Comparison of ENCODE assay signal across 8 cellular contexts in the genomic region with DNA sequence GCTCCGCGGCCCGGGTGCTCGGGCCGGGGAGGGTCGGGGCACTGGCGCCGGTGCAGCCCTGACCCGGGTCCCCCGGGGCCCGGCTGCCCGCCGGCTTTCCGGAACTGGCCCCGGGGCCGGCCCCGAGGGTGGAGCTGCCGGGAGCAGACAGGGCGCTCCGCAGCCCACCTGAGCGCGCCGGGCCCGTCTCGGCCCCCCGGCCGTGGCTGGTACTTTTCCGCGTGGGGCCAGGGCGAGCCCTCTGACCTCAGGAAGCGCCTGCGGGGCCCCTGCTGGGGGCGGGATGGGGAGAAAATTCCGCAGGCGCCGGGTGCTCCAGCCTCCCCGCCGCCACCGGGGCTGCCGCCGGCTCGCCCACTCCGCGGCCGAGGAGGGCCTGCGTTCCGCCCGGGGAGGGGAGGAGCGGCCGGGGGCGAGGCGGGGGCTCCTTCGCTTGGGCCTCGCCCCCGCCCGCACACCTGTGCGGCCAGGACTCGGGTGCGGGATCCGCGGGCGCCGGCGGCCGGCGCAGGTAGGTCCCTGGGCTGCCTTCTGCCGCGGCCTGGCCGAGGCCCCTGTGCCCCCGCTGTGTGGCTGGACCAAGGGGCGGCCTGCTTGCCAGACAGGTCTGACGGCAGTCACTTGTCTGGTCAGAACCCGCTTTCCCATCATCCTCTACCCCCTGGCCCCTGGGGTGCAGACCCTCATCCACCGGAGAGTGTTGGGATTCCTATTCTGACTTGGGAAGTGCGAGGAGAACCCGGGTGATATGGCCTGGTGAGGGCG. TPM values are rescaled to one million over a fixed set of nuclear protein-coding genes. Genes with fewer than 3 reads are reported as not detected.
DNase-seq lines count a peak whose midpoint lies in the region; ATAC-seq, FAIRE-seq and TF ChIP-seq lines count a peak whose summit lies in the region.

No MANE protein-coding gene starts in this region.

- no TSS peak for BruUV-seq in IMR-90 (replicated peaks; lab: Mats Ljungman, UMichigan)
- BruUV-seq in GM12878 (replicated peaks; lab: Mats Ljungman, UMichigan) = no TSS peak

- peak; percentile 59 for DNase-seq in DMS53 (lab: John Stamatoyannopoulos, UW)
- DNase-seq in DMS53 treated with DMSO at 0.1 percent for 48 hours (lab: John Stamatoyannopoulos, UW; ENCODE audit: unreplicated experiment) = no peak
- DNase-seq in IMR-90 = no peak
- DNase-seq in GM12878 (ENCODE audit: low read depth, low spot score) = no peak
- no peak for DNase-seq in kidney epithelial cell (ENCODE audit: low read depth)
- peak; percentile 40 to 54 for DNase-seq in stimulated activated naive CD8-positive, alpha-beta T cell treated with anti-CD3 and anti-CD28 coated beads, Interleukin-15, amount 100 ng/mL, for 72 hours
- DNase-seq in H54 (ENCODE audit: insufficient read length, low spot score) = no peak
- DNase-seq in NCI-H774 (lab: John Stamatoyannopoulos, UW) = no peak

- H3K9me3 Mint-ChIP-seq in stimulated activated naive CD8-positive, alpha-beta T cell treated with anti-CD3 and anti-CD28 coated beads, Interleukin-15, amount 100 ng/mL, for 72 hours = no peaks in the 10 kb centered on the region

- H2BK15ac ChIP-seq in IMR-90 (ENCODE audit: low read depth, low read length) = no peak overlapping the region; the same call in 2 of the 3 replicates

- TF ChIP-seq CTCF in IMR-90 (conservative IDR thresholded peaks at IDR 0.05; ENCODE audit: low read depth, low read length) (no peak), GM12878 (IDR thresholded peaks at IDR 0.05 in 2 of 3, conservative IDR thresholded peaks at IDR 0.05 in 1 of 3; ENCODE audit: control insufficient read depth in 2 of 3, extremely low read depth in 1 of 3, insufficient read depth in 1 of 3, low read depth in 3 of 3, low read length in 3 of 3) (no peak), kidney epithelial cell (IDR thresholded peaks at IDR 0.05; ENCODE audit: insufficient read depth, low read length, poor library complexity, severe bottlenecking) (no peak)

- H3K4me1 ChIP-seq in IMR-90 (ENCODE audit: control insufficient read depth, insufficient read depth, low read length) (peaks cover 33% of the 10 kb centered on the region), GM12878 (ENCODE audit: control insufficient read depth, insufficient read depth, low read length) (peaks cover 28% of the 10 kb centered on the region)

- peak overlapping the region; percentile 89 for H3K9ac ChIP-seq in IMR-90 (ENCODE audit: low read depth, low read length)
- peak overlapping the region; percentile 93 for H3K9ac ChIP-seq in GM12878 (ENCODE audit: control insufficient read depth, insufficient read depth, low read length)

- H2AFZ ChIP-seq in IMR-90 (replicated peaks; ENCODE audit: low read length, poor library complexity) (peak overlapping the region; percentile 93), GM12878 (ENCODE audit: control insufficient read depth, low read depth, low read length) (peak overlapping the region; percentile 64)

- H3K4me3 ChIP-seq in IMR-90 (ENCODE audit: insufficient read depth, low read depth, low read length) (peak overlapping the region; percentile 75), GM12878 (peak overlapping the region; percentile 80), kidney epithelial cell (ENCODE audit: low read depth, low read length) (peak overlapping the region; percentile 51)

- H3K18ac ChIP-seq in IMR-90 (ENCODE audit: low read depth, low read length) = peak overlapping the region; percentile 27

- peaks cover 17 to 56% of the 10 kb centered on the region in 2 experiments for H3K79me1 ChIP-seq in IMR-90 (ENCODE audit: low read depth in 1 of 2, low read length in 2 of 2)

- in situ Hi-C loops in IMR-90 (cut with MboI; ENCODE audit: low sequenced_read_pairs) (no loop called here), GM12878 (cut with MboI) (no loop called here)

- peaks cover 1% of the 10 kb centered on the region for H3K27me3 Mint-ChIP-seq in stimulated activated naive CD8-positive, alpha-beta T cell treated with anti-CD3 and anti-CD28 coated beads, Interleukin-15, amount 100 ng/mL, for 72 hours

- H2BK120ac ChIP-seq in IMR-90 (ENCODE audit: low read depth, low read length) = peak overlapping the region; percentile 2; the same call in 1 of the 2 replicates

- ATAC-seq in IMR-90 (ENCODE audit: low read depth) = peak; percentile 35
- ATAC-seq in GM12878 = peak; percentile 31
- peak; percentile 3 for ATAC-seq in stimulated activated naive CD8-positive, alpha-beta T cell treated with anti-CD3 and anti-CD28 coated beads, Interleukin-15, amount 100 ng/mL, for 72 hours

- no peak overlapping the region for H2BK20ac ChIP-seq in IMR-90 (ENCODE audit: low read depth, low read length)

- H2AK9ac ChIP-seq in IMR-90 (replicated peaks; ENCODE audit: low read depth, low read length, poor library complexity) = peak overlapping the region; percentile 81

- TF ChIP-seq RAD21 in IMR-90 (IDR thresholded peaks at IDR 0.05; ENCODE audit: low read length) (no peak), GM12878 (IDR thresholded peaks at IDR 0.05; ENCODE audit: insufficient read depth, low read depth, low read length) (no peak)

- dilution Hi-C loops in IMR-90 (cut with HindIII; ENCODE audit: low sequenced_read_pairs, unreplicated experiment) = no loop called here

- peak overlapping the region; percentile 92 for H3K4me3 Mint-ChIP-seq in stimulated activated naive CD8-positive, alpha-beta T cell treated with anti-CD3 and anti-CD28 coated beads, Interleukin-15, amount 100 ng/mL, for 72 hours

- SMC1A ChIA-PET in GM12878 (lab: Charles Lee; ENCODE audit: uncharacterized antibody, unreplicated experiment) = interaction anchor here (1.4 to 2.4 kb wide), 3 partner anchors 14 to 57 kb away, joined by 4 to 10 read pairs (median 10); a partner anchor contains a TSS

- H3K27ac ChIP-seq in IMR-90 (ENCODE audit: insufficient read depth, low read length) (peak overlapping the region; percentile 31), GM12878 (ENCODE audit: control insufficient read depth, insufficient read depth) (peak overlapping the region; percentile 79)

- TF ChIP-seq POLR2A in IMR-90 (IDR thresholded peaks at IDR 0.05; ENCODE audit: low read depth, low read length) = no peak; the same call in 1 of the 2 replicates
- no peak; the same call in 1 of the 2 replicates for TF ChIP-seq POLR2A in GM12878 (IDR thresholded peaks at IDR 0.05; ENCODE audit: low read depth, low read length)
- TF ChIP-seq POLR2A in H54 (IDR thresholded peaks at IDR 0.05; ENCODE audit: low read depth, low read length) = no peak

- peak overlapping the region; percentile 0; the same call in 1 of the 2 replicates for H4K91ac ChIP-seq in IMR-90 (ENCODE audit: insufficient read depth, low read depth, low read length)

- peak overlapping the region; percentile 91 for H3K4ac ChIP-seq in IMR-90 (ENCODE audit: low read depth, low read length)

- peak overlapping the region; percentile 23 to 56; a peak in 1 of 4 replicates for H4K8ac ChIP-seq in IMR-90 (ENCODE audit: low read depth in 2 of 2, low read length in 2 of 2)

- peaks cover 20% of the 10 kb centered on the region for H4K20me1 ChIP-seq in IMR-90 (ENCODE audit: insufficient read depth, low read length)
- peaks cover 4% of the 10 kb centered on the region; the same call in 1 of the 2 replicates for H4K20me1 ChIP-seq in GM12878 (ENCODE audit: control insufficient read depth, insufficient read depth)

- peak overlapping the region; percentile 60; the same call in 1 of the 2 replicates for H3K14ac ChIP-seq in IMR-90 (replicated peaks; ENCODE audit: low read depth, low read length)

- peak overlapping the region; percentile 54; the same call in 1 of the 2 replicates for H3K23ac ChIP-seq in IMR-90 (ENCODE audit: low read depth, low read length)

- peaks cover 14% of the 10 kb centered on the region for H3K9me1 ChIP-seq in IMR-90 (ENCODE audit: insufficient read depth, low read length)

- peaks cover 29% of the 10 kb centered on the region for H3K79me2 ChIP-seq in GM12878 (ENCODE audit: control insufficient read depth, insufficient read depth, low read length)

- CTCF ChIA-PET in IMR-90 (lab: Yijun Ruan, JAX) = interaction anchor here (1.4 kb wide), 1 partner anchor 14 kb away, joined by 4 read pairs; no protein-coding TSS in a partner anchor
- CTCF ChIA-PET in GM12878 (lab: Yijun Ruan, JAX) = interaction anchor here (2.0 to 2.2 kb wide), 2 partner anchors 14 to 60 kb away, joined by 10 read pairs; a partner anchor contains a TSS

- TF ChIP-seq EP300 in GM12878 (IDR thresholded peaks at IDR 0.05; ENCODE audit: borderline replicate concordance in 1 of 2, control insufficient read depth in 1 of 2, low read depth in 2 of 2, low read length in 2 of 2) = no peak

- H3K4me1 Mint-ChIP-seq in stimulated activated naive CD8-positive, alpha-beta T cell treated with anti-CD3 and anti-CD28 coated beads, Interleukin-15, amount 100 ng/mL, for 72 hours = peaks cover 75% of the 10 kb centered on the region

- POLR2A ChIA-PET in IMR-90 (lab: Charles Lee; ENCODE audit: unreplicated experiment) (no interaction called here), GM12878 (lab: Charles Lee) (interaction anchor here (0.6 to 1.7 kb wide), 3 partner anchors 19 to 168 kb away, joined by 3 to 7 read pairs (median 4); a partner anchor contains a TSS)

- no peaks in the 10 kb centered on the region for H3K9me3 ChIP-seq in IMR-90 (ENCODE audit: control insufficient read depth, insufficient read depth, low read length)
- no peaks in the 10 kb centered on the region for H3K9me3 ChIP-seq in GM12878 (replicated peaks; ENCODE audit: control insufficient read depth, insufficient read depth, low read length)

- peak overlapping the region; percentile 57; the same call in 1 of the 2 replicates for H4K5ac ChIP-seq in IMR-90 (ENCODE audit: low read depth, low read length)

- H3K56ac ChIP-seq in IMR-90 (ENCODE audit: extremely low read depth, insufficient read depth, low read length) = peak overlapping the region; percentile 2; the same call in 1 of the 2 replicates

- H3K4me2 ChIP-seq in IMR-90 (ENCODE audit: low read depth, low read length) (peak overlapping the region; percentile 100), GM12878 (ENCODE audit: control insufficient read depth, insufficient read depth) (peak overlapping the region; percentile 98)

- peaks cover 13% of the 10 kb centered on the region for H3K36me3 ChIP-seq in IMR-90 (ENCODE audit: control insufficient read depth, insufficient read depth, low read length)
- peaks cover 5 to 9% of the 10 kb centered on the region in 2 experiments; a peak in 3 of 4 replicates for H3K36me3 ChIP-seq in GM12878 (ENCODE audit: control insufficient read depth in 2 of 2, insufficient read depth in 2 of 2, low read length in 1 of 2)
- H3K36me3 ChIP-seq in kidney epithelial cell (ENCODE audit: control insufficient read depth, insufficient read depth, low read length) = peaks cover 2% of the 10 kb centered on the region

- 3% methylated on average over 39 of the region's 77 CpGs; no CpG with 5 or more reads in 1 of the 2 experiments for whole genome bisulfite sequencing in IMR-90 (ENCODE audit: extremely low coverage in 2 of 2, insufficient read length in 1 of 2), 2 experiments
- WGBS in GM12878 (ENCODE audit: insufficient coverage, insufficient replicate concordance, low lambda C conversion rate, missing lambda C conversion rate) = 1% methylated on average over 40 of the region's 77 CpGs

- intact Hi-C loops in IMR-90 (cut with micrococcal nuclease) = loop anchor here (5.0 kb wide), 2 partner anchors 155 to 225 kb away; a partner anchor contains a TSS
- intact Hi-C loops in GM12878 (cut with micrococcal nuclease; ENCODE audit: unreplicated experiment) = loop anchor here (1.0 to 5.0 kb wide), 4 partner anchors 40 to 155 kb away; a partner anchor contains a TSS

- H3K27ac Mint-ChIP-seq in stimulated activated naive CD8-positive, alpha-beta T cell treated with anti-CD3 and anti-CD28 coated beads, Interleukin-15, amount 100 ng/mL, for 72 hours = peak overlapping the region; percentile 94 to 97

- H2AK5ac ChIP-seq in IMR-90 (ENCODE audit: low read depth, low read length) = peak overlapping the region; percentile 79

- H3K27me3 ChIP-seq in IMR-90 (ENCODE audit: control insufficient read depth, insufficient read depth, low read length) (no peaks in the 10 kb centered on the region), GM12878 (replicated peaks in 1 of 2; ENCODE audit: control insufficient read depth in 2 of 2, insufficient read depth in 2 of 2, low read length in 1 of 2) (no peaks in the 10 kb centered on the region), kidney epithelial cell (ENCODE audit: control insufficient read depth, insufficient read depth, low read length) (no peaks in the 10 kb centered on the region)

- peak overlapping the region; percentile 89 for H2BK5ac ChIP-seq in IMR-90 (ENCODE audit: low read depth, low read length, poor library complexity, severe bottlenecking)

- RAD21 ChIA-PET in GM12878 (lab: Charles Lee; ENCODE audit: unreplicated experiment) = interaction anchor here (0.5 to 2.8 kb wide), 6 partner anchors 14 to 163 kb away, joined by 3 to 11 read pairs (median 4); no protein-coding TSS in a partner anchor

- no peak for FAIRE-seq in GM12878 (lab: Jason Lieb, UNC)
- FAIRE-seq in H54 (lab: Jason Lieb, UNC) = no peak

RNA-seq across cellular contexts. Expression of a gene that starts 3.5 kb away (rescaled TPM):
- 30.8 and 34.8 TPM in 2 replicates for total RNA-seq in IMR-90 (2012; rRNA removed)
- polyA plus RNA-seq in IMR-90 (2012; rRNA removed) = 54.3 and 59.5 TPM in 2 replicates
- polyA plus RNA-seq in IMR-90 (2012; cell fraction: cytosol; rRNA removed) = 63.9 and 93.8 TPM in 2 replicates
- polyA plus RNA-seq in IMR-90 (2012; cell fraction: nucleus; rRNA removed; ENCODE audit: low replicate concordance) = 31.1 and 62.0 TPM in 2 replicates
- 47.7 and 63.7 TPM in 2 replicates for total RNA-seq in GM12878 (2013; cell fraction: nucleolus; rRNA removed)
- total RNA-seq in GM12878 (2014; rRNA removed) = 20.8 and 24.5 TPM in 2 replicates
- total RNA-seq in GM12878 (2014; rRNA removed; fragmentation: Illumina TruSeq; extraction: Trizol) = 9.9 and 11.2 TPM in 2 replicates
- total RNA-seq in GM12878 (2021) = 36.9 and 39.9 TPM in 2 replicates
- 10.8 TPM for polyA plus RNA-seq in GM12878 (2011; ENCODE audit: low read depth)
- polyA plus RNA-seq in GM12878 (2011; rRNA removed) = 1.9 and 5.6 TPM in 2 replicates
- 8.3 and 8.8 TPM in 2 replicates for polyA plus RNA-seq in GM12878 (2011; cell fraction: cytosol; rRNA removed)
- polyA plus RNA-seq in GM12878 (2011; cell fraction: nucleus; rRNA removed) = 11.4 and 16.8 TPM in 2 replicates
- 21.1 and 27.0 TPM in 2 replicates for polyA plus RNA-seq in GM12878 (2012)
- 3.3 and 10.1 TPM in 2 replicates for polyA plus RNA-seq in GM12878 (2014; fragmentation: Illumina TruSeq; extraction: Trizol)
- polyA plus RNA-seq in GM12878 (2014; fragmentation: Nextera tagmentation; extraction: Ambion mirVana) = 1 to 10 TPM in 1 of 2 experiments, under 1 TPM in 1; 0.47 to 1.3 TPM
- 23.2 and 26.3 TPM in 2 replicates for polyA plus RNA-seq in GM12878 (2014; rRNA removed)
- 1 to 10 TPM; 5.6 to 5.9 TPM for polyA plus RNA-seq in GM12878 (2016; fragmentation: Nextera tagmentation; extraction: Ambion mirVana)
- 7.2 and 13.4 TPM in 2 replicates for polyA minus RNA-seq in GM12878 (2011; rRNA and poly(A)+ RNA removed)
- polyA minus RNA-seq in GM12878 (2011; cell fraction: cytosol; rRNA and poly(A)+ RNA removed) = 5.5 and 10.8 TPM in 2 replicates
- 5.2 and 5.9 TPM in 2 replicates for polyA minus RNA-seq in GM12878 (2011; cell fraction: nucleus; rRNA and poly(A)+ RNA removed)
- 103 and 124 TPM in 2 replicates for total RNA-seq in kidney epithelial cell

RNA-seq across cellular contexts. Expression of a gene that starts 12.4 kb away (rescaled TPM):
- total RNA-seq in IMR-90 (2012; rRNA removed) (9.7 and 11.7 TPM in 2 replicates), GM12878 (2014; rRNA removed) (19.5 and 21.7 TPM in 2 replicates), GM12878 (2014; rRNA removed; fragmentation: Illumina TruSeq; extraction: Trizol) (6.1 and 7.0 TPM in 2 replicates), GM12878 (2021) (17.7 and 23.9 TPM in 2 replicates), kidney epithelial cell (15.1 and 15.6 TPM in 2 replicates)
- polyA plus RNA-seq in IMR-90 (2012; rRNA removed) (10.5 and 12.5 TPM in 2 replicates), GM12878 (2011; rRNA removed) (0.07 and 0.09 TPM in 2 replicates), GM12878 (2014; fragmentation: Illumina TruSeq; extraction: Trizol) (0.60 and 3.8 TPM in 2 replicates), GM12878 (2014; fragmentation: Nextera tagmentation; extraction: Ambion mirVana) (1 to 10 TPM in 1 of 2 experiments, under 1 TPM in 1; 0.56 to 1.0 TPM), GM12878 (2014; rRNA removed) (14.6 and 20.6 TPM in 2 replicates), GM12878 (2016; fragmentation: Nextera tagmentation; extraction: Ambion mirVana) (10 to 100 TPM; 12.7 to 16.1 TPM)
- polyA plus RNA-seq in IMR-90 (2012; cell fraction: cytosol; rRNA removed) = 7.8 and 7.9 TPM in 2 replicates
- polyA plus RNA-seq in IMR-90 (2012; cell fraction: nucleus; rRNA removed; ENCODE audit: low replicate concordance) = 61.9 and 147 TPM in 2 replicates
- 21.3 and 22.9 TPM in 2 replicates for total RNA-seq in GM12878 (2013; cell fraction: nucleolus; rRNA removed)
- polyA plus RNA-seq in GM12878 (2011; ENCODE audit: low read depth) = 2.3 TPM
- 0.12 and 0.13 TPM in 2 replicates for polyA plus RNA-seq in GM12878 (2011; cell fraction: cytosol; rRNA removed)
- 0.28 and 0.34 TPM in 2 replicates for polyA plus RNA-seq in GM12878 (2011; cell fraction: nucleus; rRNA removed)
- 6.4 and 6.7 TPM in 2 replicates for polyA plus RNA-seq in GM12878 (2012)
- polyA minus RNA-seq in GM12878 (2011; rRNA and poly(A)+ RNA removed) = 0.10 TPM in 1 of 2 replicates, not detected in the other
- polyA minus RNA-seq in GM12878 (2011; cell fraction: cytosol; rRNA and poly(A)+ RNA removed) = 0.83 TPM in 1 of 2 replicates, not detected in the other
- polyA minus RNA-seq in GM12878 (2011; cell fraction: nucleus; rRNA and poly(A)+ RNA removed) = 0.73 and 0.96 TPM in 2 replicates

RNA-seq across cellular contexts. Expression of a gene that starts 31.2 kb away (rescaled TPM):
- 3.4 and 6.1 TPM in 2 replicates for total RNA-seq in IMR-90 (2012; rRNA removed)
- polyA plus RNA-seq in IMR-90 (2012; rRNA removed) = 52.5 and 55.5 TPM in 2 replicates
- 22.5 and 26.8 TPM in 2 replicates for polyA plus RNA-seq in IMR-90 (2012; cell fraction: cytosol; rRNA removed)
- 104 and 294 TPM in 2 replicates for polyA plus RNA-seq in IMR-90 (2012; cell fraction: nucleus; rRNA removed; ENCODE audit: low replicate concordance)
- total RNA-seq in GM12878 (2013; cell fraction: nucleolus; rRNA removed) = 183 and 231 TPM in 2 replicates
- total RNA-seq in GM12878 (2014; rRNA removed) = 25.4 and 29.5 TPM in 2 replicates
- total RNA-seq in GM12878 (2014; rRNA removed; fragmentation: Illumina TruSeq; extraction: Trizol) = 16.6 and 18.0 TPM in 2 replicates
- total RNA-seq in GM12878 (2021) = 62.4 and 79.4 TPM in 2 replicates
- 21.4 TPM for polyA plus RNA-seq in GM12878 (2011; ENCODE audit: low read depth)
- 19.4 and 38.9 TPM in 2 replicates for polyA plus RNA-seq in GM12878 (2011; rRNA removed)
- 46.4 and 74.6 TPM in 2 replicates for polyA plus RNA-seq in GM12878 (2011; cell fraction: cytosol; rRNA removed)
- polyA plus RNA-seq in GM12878 (2011; cell fraction: nucleus; rRNA removed) = 937 and 972 TPM in 2 replicates
- 39.6 and 54.1 TPM in 2 replicates for polyA plus RNA-seq in GM12878 (2012)
- polyA plus RNA-seq in GM12878 (2014; fragmentation: Illumina TruSeq; extraction: Trizol) = 26.9 and 47.8 TPM in 2 replicates
- 1 to 10 TPM; 4.2 to 4.4 TPM for polyA plus RNA-seq in GM12878 (2014; fragmentation: Nextera tagmentation; extraction: Ambion mirVana)
- 66.4 and 71.1 TPM in 2 replicates for polyA plus RNA-seq in GM12878 (2014; rRNA removed)
- 10 to 100 TPM; 13.7 to 16.8 TPM for polyA plus RNA-seq in GM12878 (2016; fragmentation: Nextera tagmentation; extraction: Ambion mirVana)
- polyA minus RNA-seq in GM12878 (2011; rRNA and poly(A)+ RNA removed) = 36.3 and 44.3 TPM in 2 replicates
- 8.0 and 15.0 TPM in 2 replicates for polyA minus RNA-seq in GM12878 (2011; cell fraction: cytosol; rRNA and poly(A)+ RNA removed)
- 124 and 200 TPM in 2 replicates for polyA minus RNA-seq in GM12878 (2011; cell fraction: nucleus; rRNA and poly(A)+ RNA removed)
- total RNA-seq in kidney epithelial cell = 31.1 and 33.3 TPM in 2 replicates

Comparison
In these comparisons a context has a peak if more than half of its experiments do, and no peak if none do; other contexts are left out.
1. DNase-seq: peak in DMS53 (single experiment) and stimulated activated naive CD8-positive, alpha-beta T cell treated with anti-CD3 and anti-CD28 coated beads, Interleukin-15, amount 100 ng/mL, for 72 hours (2 of 2); none in DMS53 treated with DMSO at 0.1 percent for 48 hours (single experiment), IMR-90 (single experiment), GM12878 (single experiment), kidney epithelial cell (single experiment), H54 (single experiment) and NCI-H774 (single experiment).
2. Peak in every context shown above with its lines, with median percentiles within 50 percentile points of each other: ATAC-seq and H3K4me3 ChIP-seq.